19 cellular contexts compared by ENCODE assay signal in genomic region chr6:42135722-42136121, GRCh38. TPM values are rescaled to one million over a fixed set of nuclear protein-coding genes. Genes with fewer than 3 reads are reported as not detected.
"Had no signal": no experiment of that assay in that cellular context is flagged by ENCODE, and none has a peak within 500 bp of the region (broad histone marks: within the 10 kb centered on the region; RNA-seq: fewer than 3 reads in every experiment).

No MANE protein-coding gene starts in this region.

- H3K36me3 ChIP-seq: adrenal gland, colonic mucosa, gastrocnemius medialis, tibial nerve, WERI-Rb-1 had no signal

- H3K4me3 ChIP-seq: adrenal gland, colonic mucosa, dorsolateral prefrontal cortex, gastrocnemius medialis, mucosa of descending colon, tibial nerve had no signal

- H3K9me3 ChIP-seq: adrenal gland, colonic mucosa, esophagus squamous epithelium, gastrocnemius medialis, mucosa of descending colon, suprapubic skin, tibial nerve had no signal

- H3K27ac ChIP-seq: adrenal gland, dorsolateral prefrontal cortex, gastrocnemius medialis, tibial nerve had no signal

- DNase-seq: activated CD4-positive, CD25-positive, alpha-beta regulatory T cell treated with anti-CD3 and anti-CD28 coated beads, Interleukin-2, amount 50 U/mL, for 72 hours; activated CD8-positive, alpha-beta memory T cell treated with anti-CD3 and anti-CD28 coated beads for 24 hours; adrenal gland; colonic mucosa; dorsolateral prefrontal cortex; esophagus squamous epithelium; gastrocnemius medialis; hypothalamus; islet precursor cell; left colon; mucosa of descending colon; T-helper 17 cell had no signal

- H3K27me3 ChIP-seq: adrenal gland, colonic mucosa, esophagus squamous epithelium, gastrocnemius medialis, suprapubic skin, tibial nerve had no signal

- ATAC-seq: gastrocnemius medialis, left colon, mucosa of descending colon, T-helper 17 cell had no signal

- H3K4me1 ChIP-seq: gastrocnemius medialis had no signal

RNA-seq across cellular contexts. Expression of gene C6orf132, which starts 6.7 kb away (rescaled TPM):
- total RNA-seq: T-helper 17 cell had no signal
- polyA plus RNA-seq: neural cell had no signal

RNA-seq across cellular contexts. Expression of gene GUCA1A, which starts 37.4 kb away (rescaled TPM):
- total RNA-seq: adrenal gland, bronchial epithelial cell, colonic mucosa, esophagus squamous epithelium, gastrocnemius medialis, left colon, lower leg skin, mucosa of descending colon, skeletal muscle tissue, T-helper 17 cell, tibial nerve had no signal
- polyA plus RNA-seq: adrenal gland had no signal
